Comparison of ENCODE assay signal across 10 cellular contexts in genomic region chr1:84700065-84700464, GRCh38.
DNase-seq lines count a peak whose midpoint lies in the region; ATAC-seq lines count a peak whose summit lies in the region.
"Had no signal": no experiment of that assay in that cellular context is flagged by ENCODE, and none has a peak within 500 bp of the region (broad histone marks: within the 10 kb centered on the region; RNA-seq: fewer than 3 reads in every experiment).

No MANE protein-coding gene starts in this region.

- H3K4me1 ChIP-seq in stomach smooth muscle (ENCODE audit: control insufficient read depth, insufficient read depth, low read length), result peaks cover 19% of the 10 kb centered on the region

- peak; percentile 57 for DNase-seq in RPMI8226
- DNase-seq in NCI-H526 treated with DMSO at 0.1 percent for 48 hours (lab: John Stamatoyannopoulos, UW), result no peak
- DNase-seq in hippocampal formation (lab: John Stamatoyannopoulos, UW), result no peak
- DNase-seq in DMS53 (lab: John Stamatoyannopoulos, UW), result no peak
- DNase-seq: activated naive CD8-positive, alpha-beta T cell treated with anti-CD3 and anti-CD28 coated beads for 36 hours; NCI-H2171; stimulated activated naive CD4-positive, alpha-beta T cell treated with Interleukin-2 at 50 U/mL for 16 hours had no signal

- H3K4me3 ChIP-seq in stomach smooth muscle (ENCODE audit: low read length in 2 of 2), result no peak overlapping the region

- no peak overlapping the region for H3K9ac ChIP-seq in stomach smooth muscle (ENCODE audit: low read length in 2 of 2)

- peak overlapping the region; percentile 8 for H3K27ac ChIP-seq in stomach smooth muscle (ENCODE audit: low read length)

- ATAC-seq in GM19463 (IDR thresholded peaks at IDR 0.05; ENCODE audit: unreplicated experiment), result peak; percentile 93
- peak; percentile 69 for ATAC-seq in HG03095 (IDR thresholded peaks at IDR 0.05; ENCODE audit: unreplicated experiment)

- H3K9me3 ChIP-seq in stomach smooth muscle (ENCODE audit: control insufficient read depth in 2 of 2, low read length in 2 of 2), result no peaks in the 10 kb centered on the region

- H3K36me3 ChIP-seq in stomach smooth muscle (ENCODE audit: control insufficient read depth in 2 of 2, insufficient read depth in 2 of 2, low read length in 2 of 2), result no peaks in the 10 kb centered on the region

- no peaks in the 10 kb centered on the region for H3K27me3 ChIP-seq in stomach smooth muscle (ENCODE audit: control insufficient read depth in 1 of 2, insufficient read depth in 2 of 2, low read length in 2 of 2)
